ENCODE assay signal across 25 cellular contexts in genomic region chr14:77890873-77891272, GRCh38.
"Had no signal": no experiment of that assay in that cellular context is flagged by ENCODE, and none has a peak within 500 bp of the region (broad histone marks: within the 10 kb centered on the region; RNA-seq: fewer than 3 reads in every experiment).

No MANE protein-coding gene starts in this region.

- DNase-seq: activated CD4-positive, alpha-beta T cell treated with anti-CD3 and anti-CD28 coated beads, Interleukin-2, amount 10 ng/mL, durations not matched to agents 24 days and 14 days; activated CD4-positive, alpha-beta T cell treated with anti-CD3 and anti-CD28 coated beads, Interleukin-2, amount 50 U/mL, for 4 hours; activated CD8-positive, alpha-beta T cell treated with anti-CD3 and anti-CD28 coated beads for 36 hours; activated effector memory CD4-positive, alpha-beta T cell treated with anti-CD3 and anti-CD28 coated beads, Interleukin-2, amount 50 U/mL, for 16 hours; activated naive CD4-positive, alpha-beta T cell; activated naive CD4-positive, alpha-beta T cell treated with anti-CD3 and anti-CD28 coated beads, Interleukin-2, amount 50 U/mL, for 16 hours; activated naive CD8-positive, alpha-beta T cell treated with anti-CD3 and anti-CD28 coated beads for 36 hours; activated T-cell treated with anti-CD3 and anti-CD28 coated beads, Interleukin-2, amount 50 U/mL, for 1 hour; activated T-cell treated with anti-CD3 and anti-CD28 coated beads, Interleukin-2, amount 50 U/mL, for 72 hours; amniotic stem cell; aorta; NCI-H1105; NCI-H1417 treated with DMSO at 0.1 percent for 48 hours; NCI-H187 treated with DMSO at 0.1 percent for 48 hours; NCI-H2081; NCI-H345; NCI-H524 treated with DMSO at 0.1 percent for 48 hours; SHP77; SJCRH30; T1000 had no signal

- H3K9me3 ChIP-seq: SJCRH30 had no signal

- H3K4me1 Mint-ChIP-seq: activated CD4-positive, alpha-beta T cell treated with anti-CD3 and anti-CD28 coated beads, Interleukin-2, amount 10 ng/mL, durations not matched to agents 24 days and 14 days; activated naive CD8-positive, alpha-beta T cell treated with anti-CD3 and anti-CD28 coated beads for 36 hours; activated T-helper 17 cell treated with anti-CD3 and anti-CD28 coated beads, Interleukin-2, amount 50 U/mL, for 72 hours; central memory CD8-positive, alpha-beta T cell had no signal

- H3K27ac Mint-ChIP-seq: activated CD4-positive, alpha-beta T cell treated with anti-CD3 and anti-CD28 coated beads, Interleukin-2, amount 10 ng/mL, durations not matched to agents 24 days and 14 days; activated CD8-positive, alpha-beta T cell treated with anti-CD3 and anti-CD28 coated beads for 36 hours; activated naive CD8-positive, alpha-beta T cell treated with anti-CD3 and anti-CD28 coated beads for 36 hours; activated T-cell treated with anti-CD3 and anti-CD28 coated beads, Interleukin-2, amount 50 U/mL, for 72 hours; activated T-helper 17 cell treated with anti-CD3 and anti-CD28 coated beads, Interleukin-2, amount 50 U/mL, for 72 hours had no signal

- H3K36me3 ChIP-seq: cardiac muscle cell, SJCRH30 had no signal

- ATAC-seq: activated CD8-positive, alpha-beta T cell treated with anti-CD3 and anti-CD28 coated beads for 36 hours; activated T-cell treated with anti-CD3 and anti-CD28 coated beads, Interleukin-2, amount 50 U/mL, for 72 hours; activated T-helper 17 cell treated with anti-CD3 and anti-CD28 coated beads, Interleukin-2, amount 50 U/mL, for 72 hours; Panc1 had no signal

- H3K4me1 ChIP-seq: SJCRH30 had no signal

- H3K4me3 Mint-ChIP-seq: activated CD4-positive, alpha-beta T cell treated with anti-CD3 and anti-CD28 coated beads, Interleukin-2, amount 10 ng/mL, durations not matched to agents 24 days and 14 days; activated CD8-positive, alpha-beta T cell treated with anti-CD3 and anti-CD28 coated beads for 36 hours; activated naive CD8-positive, alpha-beta T cell treated with anti-CD3 and anti-CD28 coated beads for 36 hours; activated T-cell treated with anti-CD3 and anti-CD28 coated beads, Interleukin-2, amount 50 U/mL, for 72 hours; activated T-helper 17 cell treated with anti-CD3 and anti-CD28 coated beads, Interleukin-2, amount 50 U/mL, for 72 hours; central memory CD8-positive, alpha-beta T cell had no signal

- H3K27me3 Mint-ChIP-seq: activated CD4-positive, alpha-beta T cell treated with anti-CD3 and anti-CD28 coated beads, Interleukin-2, amount 10 ng/mL, durations not matched to agents 24 days and 14 days; activated CD8-positive, alpha-beta T cell treated with anti-CD3 and anti-CD28 coated beads for 36 hours; activated naive CD8-positive, alpha-beta T cell treated with anti-CD3 and anti-CD28 coated beads for 36 hours; activated T-helper 17 cell treated with anti-CD3 and anti-CD28 coated beads, Interleukin-2, amount 50 U/mL, for 72 hours; central memory CD8-positive, alpha-beta T cell had no signal

- H3K4me3 ChIP-seq: cardiac muscle cell, SJCRH30, SK-N-MC had no signal

- H3K27ac ChIP-seq: cardiac muscle cell, SJCRH30, SK-N-MC had no signal
